1 cellular context compared by ENCODE assay signal in genomic region chr14:73438993-73439392, GRCh38.
TF ChIP-seq lines count a peak whose summit lies in the region.

No MANE protein-coding gene starts in this region.

TF ChIP-seq in SK-N-SH, 30 proteins besides CTCF, POLR2A, EP300 and RAD21 (continued from another document):
- TF ChIP-seq IRF3 (IDR thresholded peaks at IDR 0.05; ENCODE audit: low read depth, low read length) (no peak), TCF12 (IDR thresholded peaks at IDR 0.05) (no peak)
